Comparison of ENCODE assay signal across 18 cellular contexts in genomic region chr20:16387661-16388060, GRCh38.
"Had no signal": no experiment of that assay in that cellular context is flagged by ENCODE, and none has a peak within 500 bp of the region (broad histone marks: within the 10 kb centered on the region; RNA-seq: fewer than 3 reads in every experiment).

No MANE protein-coding gene starts in this region.

- H3K27me3 ChIP-seq: gastrocnemius medialis, heart right ventricle, tibial nerve had no signal

- H3K27ac ChIP-seq: gastrocnemius medialis, heart right ventricle, prostate gland had no signal

- H3K9me3 Mint-ChIP-seq: activated CD4-positive, alpha-beta memory T cell treated with anti-CD3 and anti-CD28 coated beads, Interleukin-2, amount 10 ng/mL, durations not matched to agents 7 days and 5 days; activated naive CD4-positive, alpha-beta T cell treated with anti-CD3 and anti-CD28 coated beads, Interleukin-2, amount 10 ng/mL, durations not matched to agents 7 days and 5 days; activated T-cell treated with anti-CD3 and anti-CD28 coated beads, Interleukin-2, amount 50 U/mL, for 24 hours; effector memory CD8-positive, alpha-beta T cell had no signal

- H3K36me3 ChIP-seq: gastrocnemius medialis had no signal

- H3K27me3 Mint-ChIP-seq: activated CD4-positive, alpha-beta memory T cell treated with anti-CD3 and anti-CD28 coated beads, Interleukin-2, amount 10 ng/mL, durations not matched to agents 7 days and 5 days; activated CD4-positive, alpha-beta T cell treated with anti-CD3 and anti-CD28 coated beads for 36 hours; activated naive CD4-positive, alpha-beta T cell treated with anti-CD3 and anti-CD28 coated beads, Interleukin-2, amount 10 ng/mL, durations not matched to agents 7 days and 5 days; activated T-cell treated with anti-CD3 and anti-CD28 coated beads, Interleukin-2, amount 50 U/mL, for 24 hours; effector memory CD8-positive, alpha-beta T cell had no signal

- H3K4me1 Mint-ChIP-seq: activated CD4-positive, alpha-beta memory T cell treated with anti-CD3 and anti-CD28 coated beads, Interleukin-2, amount 10 ng/mL, durations not matched to agents 7 days and 5 days; activated CD4-positive, alpha-beta T cell treated with anti-CD3 and anti-CD28 coated beads for 36 hours; activated naive CD4-positive, alpha-beta T cell treated with anti-CD3 and anti-CD28 coated beads, Interleukin-2, amount 10 ng/mL, durations not matched to agents 7 days and 5 days had no signal

- H3K9me3 ChIP-seq: gastrocnemius medialis, heart right ventricle, prostate gland, tibial nerve had no signal

- H3K4me3 Mint-ChIP-seq: activated CD4-positive, alpha-beta memory T cell treated with anti-CD3 and anti-CD28 coated beads, Interleukin-2, amount 10 ng/mL, durations not matched to agents 7 days and 5 days; activated CD4-positive, alpha-beta T cell treated with anti-CD3 and anti-CD28 coated beads for 36 hours; activated naive CD4-positive, alpha-beta T cell treated with anti-CD3 and anti-CD28 coated beads, Interleukin-2, amount 10 ng/mL, durations not matched to agents 7 days and 5 days; activated T-cell treated with anti-CD3 and anti-CD28 coated beads, Interleukin-2, amount 50 U/mL, for 24 hours; effector memory CD8-positive, alpha-beta T cell had no signal

- H3K4me3 ChIP-seq: gastrocnemius medialis, heart right ventricle, lung, prostate gland, tibial nerve had no signal

- H3K4me1 ChIP-seq: gastrocnemius medialis, prostate gland, tibial nerve had no signal

- DNase-seq: activated CD4-positive, alpha-beta memory T cell treated with anti-CD3 and anti-CD28 coated beads, Interleukin-2, amount 10 ng/mL, durations not matched to agents 7 days and 5 days; activated CD4-positive, alpha-beta T cell treated with anti-CD3 and anti-CD28 coated beads for 36 hours; activated naive CD4-positive, alpha-beta T cell treated with anti-CD3 and anti-CD28 coated beads, Interleukin-2, amount 10 ng/mL, durations not matched to agents 7 days and 5 days; activated T-cell treated with anti-CD3 and anti-CD28 coated beads, Interleukin-2, amount 50 U/mL, for 24 hours; dermis blood vessel endothelial cell; effector memory CD8-positive, alpha-beta T cell; gastrocnemius medialis; heart right ventricle; left cardiac atrium; nucleus accumbens; right cardiac atrium; small intestine; stimulated activated CD4-positive, alpha-beta T cell treated with anti-CD3 and anti-CD28 coated beads, Interleukin-4, amount 100 ng/mL, for 24 hours; stimulated activated naive CD4-positive, alpha-beta T cell; T-helper 1 cell had no signal

- H3K27ac Mint-ChIP-seq: activated CD4-positive, alpha-beta memory T cell treated with anti-CD3 and anti-CD28 coated beads, Interleukin-2, amount 10 ng/mL, durations not matched to agents 7 days and 5 days; activated CD4-positive, alpha-beta T cell treated with anti-CD3 and anti-CD28 coated beads for 36 hours; activated naive CD4-positive, alpha-beta T cell treated with anti-CD3 and anti-CD28 coated beads, Interleukin-2, amount 10 ng/mL, durations not matched to agents 7 days and 5 days; activated T-cell treated with anti-CD3 and anti-CD28 coated beads, Interleukin-2, amount 50 U/mL, for 24 hours; effector memory CD8-positive, alpha-beta T cell had no signal

- ATAC-seq: activated CD4-positive, alpha-beta T cell treated with anti-CD3 and anti-CD28 coated beads for 36 hours; effector memory CD8-positive, alpha-beta T cell; gastrocnemius medialis; heart right ventricle; right cardiac atrium had no signal
